Comparison of ENCODE assay signal across 1 cellular context in the genomic region with DNA sequence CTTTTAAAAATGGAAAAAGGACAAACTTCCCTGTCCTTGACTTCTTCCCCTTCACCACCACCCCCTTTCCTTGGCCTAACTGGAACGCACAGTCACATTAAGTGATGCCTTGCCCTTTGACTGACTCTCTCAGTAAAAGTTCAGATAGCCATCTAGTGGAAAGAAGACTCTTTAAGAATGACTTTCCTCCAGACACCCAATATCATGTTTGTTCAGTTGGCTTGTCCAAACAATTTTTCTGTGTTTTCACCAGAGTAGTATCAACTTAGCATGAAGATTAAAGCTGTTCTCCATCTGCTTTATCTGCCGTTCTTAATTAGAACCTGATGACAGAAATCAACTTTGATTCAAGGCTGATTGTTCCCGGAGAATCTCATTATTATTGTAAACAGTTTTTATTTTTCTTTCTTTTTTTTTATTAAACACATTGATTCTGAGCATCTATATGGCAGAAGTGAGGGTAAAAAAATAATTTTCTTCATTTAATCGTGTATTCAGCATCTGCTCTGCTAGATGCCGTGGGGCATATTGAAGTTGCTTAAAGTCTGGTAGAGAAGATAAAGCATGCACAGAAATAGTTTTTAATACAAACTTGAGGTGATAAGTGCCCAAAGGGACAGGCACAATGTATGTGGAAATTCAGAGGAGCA.
A peak's percentile ranks its signal among the peaks of the same experiment; 100 is the strongest.
TF ChIP-seq lines count a peak whose summit lies in the region.

No MANE protein-coding gene starts in this region.

TF ChIP-seq in K562, 482 proteins besides CTCF, POLR2A, EP300 and RAD21 (continued from another document):
- TF ChIP-seq ZBTB40 (IDR thresholded peaks at IDR 0.05) (no peak), ZBTB40 (CRISPR knock-in tag; IDR thresholded peaks at IDR 0.05) (no peak), YY1 (IDR thresholded peaks at IDR 0.05; ENCODE audit: borderline replicate concordance in 1 of 3, control insufficient read depth in 1 of 3, extremely low read depth in 1 of 3, insufficient read depth in 3 of 3, insufficient read length in 1 of 3, insufficient replicate concordance in 2 of 3, low read depth in 1 of 3, low read length in 2 of 3) (no peak), RBM34 (IDR thresholded peaks at IDR 0.05; ENCODE audit: borderline replicate concordance, insufficient read depth, low read length) (no peak), BRD9 (IDR thresholded peaks at IDR 0.05; ENCODE audit: low read depth, partially characterized antibody) (no peak), ATF3 (IDR thresholded peaks at IDR 0.05) (peak; percentile 23; the same call in 1 of the 2 replicates), ATF3 (CRISPR knock-in tag; conservative IDR thresholded peaks at IDR 0.05) (no peak), ESRRB (CRISPR knock-in tag; IDR thresholded peaks at IDR 0.05; ENCODE audit: borderline replicate concordance) (no peak), RB1 (IDR thresholded peaks at IDR 0.05; ENCODE audit: low read depth) (no peak), GTF2F1 (IDR thresholded peaks at IDR 0.05; ENCODE audit: low read depth, low read length) (no peak), HSF4 (CRISPR knock-in tag; IDR thresholded peaks at IDR 0.05; ENCODE audit: borderline replicate concordance) (no peak), SUPT5H (IDR thresholded peaks at IDR 0.05) (no peak)
